Comparison of ENCODE assay signal across 24 cellular contexts in genomic region chr10:60877777-60878120, GRCh38.
DNase-seq lines count a peak whose midpoint lies in the region; ATAC-seq and TF ChIP-seq lines count a peak whose summit lies in the region.
"Had no signal": no experiment of that assay in that cellular context is flagged by ENCODE, and none has a peak within 500 bp of the region (broad histone marks: within the 10 kb centered on the region; RNA-seq: fewer than 3 reads in every experiment).

No MANE protein-coding gene starts in this region.

- intact Hi-C loops in gastrocnemius medialis (cut with DNase I; ENCODE audit: low total_unique reads) = loop anchor here (1.0 kb wide), 1 partner anchor 15 kb away; no protein-coding TSS in a partner anchor

- peak overlapping the region; percentile 86 to 96 (median 90) for H3K27ac ChIP-seq in gastrocnemius medialis

- H3K27me3 ChIP-seq in gastrocnemius medialis = no peaks in the 10 kb centered on the region
- H3K27me3 ChIP-seq: MG63 had no signal

- peaks cover 0 to 8% (median 2%) of the 10 kb centered on the region in 5 donors for H3K27me3 Mint-ChIP-seq in naive thymus-derived CD8-positive, alpha-beta T cell

- DNase-seq in DMS53 treated with DMSO at 0.1 percent for 48 hours (lab: John Stamatoyannopoulos, UW; ENCODE audit: unreplicated experiment) (peak; percentile 16), NCI-H526 treated with DMSO at 0.1 percent for 48 hours (lab: John Stamatoyannopoulos, UW) (peak; percentile 66), epithelial cell of esophagus (ENCODE audit: low read depth) (peak; percentile 13), gastrocnemius medialis (no peak)
- DNase-seq in naive thymus-derived CD8-positive, alpha-beta T cell = no peak
- DNase-seq in activated naive CD4-positive, alpha-beta T cell treated with anti-CD3 and anti-CD28 coated beads, Interleukin-2, amount 50 U/mL, for 72 hours (ENCODE audit: low spot score in 2 of 2) = no peak
- DNase-seq: C1 segment of cervical spinal cord; CD4-positive, alpha-beta memory T cell; DMS 273 treated with DMSO at 0.1 percent for 48 hours; DND-41; H9; IMR-90; KG1; MG63; NCI-H1105 treated with DMSO at 0.1 percent for 48 hours; NCI-H1694; NCI-H345; NCI-H510A treated with DMSO at 0.1 percent for 48 hours; NCI-H82; SK-N-SH; SW 1271 had no signal

- H3K36me3 ChIP-seq in gastrocnemius medialis = peaks cover 0 to 5% of the 10 kb centered on the region in 2 donors
- H3K36me3 ChIP-seq: MG63 had no signal

- no peaks in the 10 kb centered on the region for H3K9me3 Mint-ChIP-seq in naive thymus-derived CD8-positive, alpha-beta T cell
- H3K9me3 Mint-ChIP-seq in activated naive CD4-positive, alpha-beta T cell treated with anti-CD3 and anti-CD28 coated beads, Interleukin-2, amount 50 U/mL, for 72 hours = peaks cover 0 to 4% of the 10 kb centered on the region in 2 donors
- H3K9me3 Mint-ChIP-seq: GM23338; H9; T-helper 1 cell treated with Interleukin-12 subunit alpha and Interleukin-12 subunit beta and Interleukin-4 antibody, amounts not matched to agents 30 μg/mL and 1 μg/mL, for 36 hours had no signal

- no peaks in the 10 kb centered on the region for H3K4me1 Mint-ChIP-seq in naive thymus-derived CD8-positive, alpha-beta T cell
- H3K4me1 Mint-ChIP-seq: CD4-positive, alpha-beta memory T cell had no signal

- POLR2A ChIA-PET in naive thymus-derived CD8-positive, alpha-beta T cell (lab: Charles Lee) = no interaction called here

- no peak for TF ChIP-seq POLR2A in gastrocnemius medialis (IDR thresholded peaks at IDR 0.05)

- no peak overlapping the region for H3K4me3 ChIP-seq in epithelial cell of esophagus (ENCODE audit: low read length)
- H3K4me3 ChIP-seq in gastrocnemius medialis = no peak overlapping the region
- H3K4me3 ChIP-seq: GM23338, MG63 had no signal

- H3K36me3 Mint-ChIP-seq in naive thymus-derived CD8-positive, alpha-beta T cell = no peaks in the 10 kb centered on the region
- no peaks in the 10 kb centered on the region for H3K36me3 Mint-ChIP-seq in activated naive CD4-positive, alpha-beta T cell treated with anti-CD3 and anti-CD28 coated beads, Interleukin-2, amount 50 U/mL, for 72 hours
- H3K36me3 Mint-ChIP-seq: CD4-positive, alpha-beta memory T cell had no signal

- peaks cover 36 to 44% of the 10 kb centered on the region in 2 donors for H3K4me1 ChIP-seq in gastrocnemius medialis

- ATAC-seq in gastrocnemius medialis (peak; percentile 14 to 22), HG02642 (IDR thresholded peaks at IDR 0.05; ENCODE audit: poor library complexity, unreplicated experiment) (no peak)
- no peak for ATAC-seq in naive thymus-derived CD8-positive, alpha-beta T cell
- no peak for ATAC-seq in activated naive CD4-positive, alpha-beta T cell treated with anti-CD3 and anti-CD28 coated beads, Interleukin-2, amount 50 U/mL, for 72 hours
- ATAC-seq: GM23338 had no signal

- TF ChIP-seq CTCF in epithelial cell of esophagus (IDR thresholded peaks at IDR 0.05; ENCODE audit: insufficient read depth, low read depth, low read length, missing control alignments) = no peak
- TF ChIP-seq CTCF in gastrocnemius medialis (IDR thresholded peaks at IDR 0.05 in 4 of 5, conservative IDR thresholded peaks at IDR 0.05 in 1 of 5) = no peak

- no peaks in the 10 kb centered on the region for H3K9me3 ChIP-seq in gastrocnemius medialis
- H3K9me3 ChIP-seq: MG63, SK-N-SH had no signal

- no peak overlapping the region for H3K4me3 Mint-ChIP-seq in naive thymus-derived CD8-positive, alpha-beta T cell
- H3K4me3 Mint-ChIP-seq: CD4-positive, alpha-beta memory T cell; GM23338; H9; T-helper 1 cell treated with Interleukin-12 subunit alpha and Interleukin-12 subunit beta and Interleukin-4 antibody, amounts not matched to agents 30 μg/mL and 1 μg/mL, for 36 hours had no signal

- in situ Hi-C loops in gastrocnemius medialis (cut with MboI; ENCODE audit: low sequenced_read_pairs in 4 of 4) = no loop called here

- H3K27ac Mint-ChIP-seq in naive thymus-derived CD8-positive, alpha-beta T cell = no peak overlapping the region
- no peak overlapping the region for H3K27ac Mint-ChIP-seq in activated naive CD4-positive, alpha-beta T cell treated with anti-CD3 and anti-CD28 coated beads, Interleukin-2, amount 50 U/mL, for 72 hours
- H3K27ac Mint-ChIP-seq: CD4-positive, alpha-beta memory T cell; GM23338; H9; T-helper 1 cell treated with Interleukin-12 subunit alpha and Interleukin-12 subunit beta and Interleukin-4 antibody, amounts not matched to agents 30 μg/mL and 1 μg/mL, for 36 hours had no signal

Comparison
In these comparisons a context has a peak if more than half of its experiments do, and no peak if none do; other contexts are left out.
1. DNase-seq: peak in DMS53 treated with DMSO at 0.1 percent for 48 hours (single experiment), NCI-H526 treated with DMSO at 0.1 percent for 48 hours (single experiment) and epithelial cell of esophagus (single experiment); none in gastrocnemius medialis (0 of 2), naive thymus-derived CD8-positive, alpha-beta T cell (0 of 10) and activated naive CD4-positive, alpha-beta T cell treated with anti-CD3 and anti-CD28 coated beads, Interleukin-2, amount 50 U/mL, for 72 hours (0 of 2).
2. ATAC-seq: peak in gastrocnemius medialis (2 of 2); none in HG02642 (single experiment), naive thymus-derived CD8-positive, alpha-beta T cell (0 of 2) and activated naive CD4-positive, alpha-beta T cell treated with anti-CD3 and anti-CD28 coated beads, Interleukin-2, amount 50 U/mL, for 72 hours (0 of 2).